In genomic region chr5:180314106-180314505, GRCh38 we compare ENCODE assay signal across 11 cellular contexts. TPM values are rescaled to one million over a fixed set of nuclear protein-coding genes. Genes with fewer than 3 reads are reported as not detected.
DNase-seq lines count a peak whose midpoint lies in the region; FAIRE-seq and TF ChIP-seq lines count a peak whose summit lies in the region.
"Had no signal": no experiment of that assay in that cellular context is flagged by ENCODE, and none has a peak within 500 bp of the region (broad histone marks: within the 10 kb centered on the region; RNA-seq: fewer than 3 reads in every experiment).

No MANE protein-coding gene starts in this region.

- H3K9ac ChIP-seq in SK-N-SH (peak overlapping the region; percentile 60), iPS-15b (ENCODE audit: low read depth, low read length) (peak overlapping the region; percentile 20)

- POLR2A ChIA-PET in AG04449 (lab: Yijun Ruan, JAX), result no interaction called here
- POLR2A ChIA-PET in SK-N-SH (lab: Yijun Ruan, JAX), result interaction anchor here (0.6 to 1.2 kb wide), 4 partner anchors 10 to 152 kb away, joined by 3 to 6 read pairs (median 4); partner anchors contain the start of gene GFPT2

- peaks cover 0 to 2% of the 10 kb centered on the region in 2 experiments; a peak in 1 of 4 replicates for H3K4me1 ChIP-seq in SK-N-SH (ENCODE audit: control insufficient read depth in 1 of 2, insufficient read depth in 2 of 2, low read depth in 1 of 2, low read length in 1 of 2)
- H3K4me1 ChIP-seq in iPS-15b (ENCODE audit: control insufficient read depth, insufficient read depth, low read length), result peaks cover 5% of the 10 kb centered on the region
- H3K4me1 ChIP-seq in suprapubic skin, result no peaks in the 10 kb centered on the region
- H3K4me1 ChIP-seq in small intestine (ENCODE audit: control insufficient read depth in 2 of 2, insufficient read depth in 1 of 2, low read depth in 1 of 2, low read length in 1 of 2), result no peaks in the 10 kb centered on the region
- H3K4me1 ChIP-seq: adrenal gland had no signal

- H3K27me3 ChIP-seq in SK-N-SH (ENCODE audit: insufficient read depth) (no peaks in the 10 kb centered on the region), iPS-15b (ENCODE audit: control insufficient read depth, insufficient read depth, low read length) (no peaks in the 10 kb centered on the region), suprapubic skin (no peaks in the 10 kb centered on the region), small intestine (ENCODE audit: control insufficient read depth in 2 of 2, insufficient read depth in 2 of 2, low read length in 2 of 2) (no peaks in the 10 kb centered on the region)
- H3K27me3 ChIP-seq: adrenal gland had no signal

- H3K9me2 ChIP-seq in SK-N-SH, result no peaks in the 10 kb centered on the region

- 40% methylated on average over 7 of the region's 7 CpGs for WGBS in SK-N-SH (ENCODE audit: low lambda C conversion rate)
- 59% methylated on average over 6 of the region's 7 CpGs for WGBS in suprapubic skin
- 47 to 76% (median 57%) methylated on average over 7 of the region's 7 CpGs for WGBS in small intestine, 3 donors

- TF ChIP-seq RAD21 in SK-N-SH (IDR thresholded peaks at IDR 0.05; ENCODE audit: low read length), result no peak

- CTCF ChIA-PET in AG04449 (lab: Yijun Ruan, JAX), result interaction anchor here (1.0 to 7.9 kb wide), 10 partner anchors 9 to 202 kb away, joined by 3 to 182 read pairs (median 18); partner anchors contain the start of gene MAPK9
- CTCF ChIA-PET in SK-N-SH (lab: Yijun Ruan, JAX), result interaction anchor here (0.6 to 4.6 kb wide), 9 partner anchors 9 to 160 kb away, joined by 3 to 131 read pairs (median 27); no protein-coding TSS in a partner anchor

- peak overlapping the region; percentile 79 for H3K4me2 ChIP-seq in SK-N-SH

- H3F3A ChIP-seq in SK-N-SH (replicated peaks; ENCODE audit: insufficient read depth), result no peaks in the 10 kb centered on the region

- no peak for TF ChIP-seq POLR2A in suprapubic skin (IDR thresholded peaks at IDR 0.05)

- peak overlapping the region; percentile 51 for H3K4me3 ChIP-seq in AG04449 (ENCODE audit: low read depth, low read length)
- H3K4me3 ChIP-seq in GM12864 (ENCODE audit: low read depth, low read length), result peak overlapping the region; percentile 53
- peak overlapping the region; percentile 59 for H3K4me3 ChIP-seq in SK-N-SH (ENCODE audit: low read depth in 2 of 2, low read length in 1 of 2)
- H3K4me3 ChIP-seq in iPS-15b (ENCODE audit: low read depth, low read length), result peak overlapping the region; percentile 36
- H3K4me3 ChIP-seq in suprapubic skin, result no peak overlapping the region
- peak overlapping the region in 1 of 2 donors; percentile 28 for H3K4me3 ChIP-seq in small intestine (ENCODE audit: low read depth in 1 of 2, low read length in 2 of 2)
- H3K4me3 ChIP-seq: adrenal gland had no signal

- TF ChIP-seq EP300 in SK-N-SH (IDR thresholded peaks at IDR 0.05; ENCODE audit: borderline replicate concordance in 1 of 2, low read depth in 1 of 2, low read length in 1 of 2) (no peak), suprapubic skin (IDR thresholded peaks at IDR 0.05) (no peak)

- H3K27ac ChIP-seq in SK-N-SH (ENCODE audit: low read depth in 2 of 2, low read length in 1 of 2) (peak overlapping the region in 1 of 2 experiments; percentile 76; a peak in 2 of 4 replicates), suprapubic skin (no peak overlapping the region), small intestine (ENCODE audit: low read depth in 1 of 2, low read length in 1 of 2) (no peak overlapping the region)

- H3K79me2 ChIP-seq in SK-N-SH (ENCODE audit: insufficient read depth), result no peaks in the 10 kb centered on the region

- no peaks in the 10 kb centered on the region for H3K36me3 ChIP-seq in SK-N-SH (replicated peaks in 1 of 2; ENCODE audit: control insufficient read depth in 1 of 2, insufficient read depth in 2 of 2, low read length in 1 of 2)
- peaks cover 43% of the 10 kb centered on the region for H3K36me3 ChIP-seq in iPS-15b (ENCODE audit: control insufficient read depth, insufficient read depth, low read length)
- H3K36me3 ChIP-seq in suprapubic skin, result peaks cover 17% of the 10 kb centered on the region
- no peaks in the 10 kb centered on the region for H3K36me3 ChIP-seq in small intestine (ENCODE audit: control insufficient read depth in 2 of 2, insufficient read depth in 2 of 2, low read length in 2 of 2)
- H3K36me3 ChIP-seq: adrenal gland had no signal

- FAIRE-seq in small intestine (lab: Jason Lieb, UNC), result no peak
- FAIRE-seq: endometrium, islet of Langerhans had no signal

- TF ChIP-seq CTCF in AG04449 (IDR thresholded peaks at IDR 0.05; ENCODE audit: insufficient read depth, low read length, missing control alignments) (no peak), GM12864 (IDR thresholded peaks at IDR 0.05; ENCODE audit: low read depth, low read length, missing control alignments) (no peak), SK-N-SH (IDR thresholded peaks at IDR 0.05) (no peak), GM13977 (IDR thresholded peaks at IDR 0.05; ENCODE audit: extremely low read depth, insufficient read depth, missing control alignments) (no peak), suprapubic skin (IDR thresholded peaks at IDR 0.05) (no peak)

- no peaks in the 10 kb centered on the region for H3K9me3 ChIP-seq in SK-N-SH
- no peaks in the 10 kb centered on the region for H3K9me3 ChIP-seq in iPS-15b (ENCODE audit: control insufficient read depth, insufficient read depth, low read length)
- H3K9me3 ChIP-seq in suprapubic skin, result no peaks in the 10 kb centered on the region
- no peaks in the 10 kb centered on the region for H3K9me3 ChIP-seq in small intestine (ENCODE audit: control insufficient read depth, low read depth)
- H3K9me3 ChIP-seq: adrenal gland had no signal

- DNase-seq in AG04449 (ENCODE audit: low read depth, low spot score), result no peak
- no peak for DNase-seq in GM12864 (ENCODE audit: low read depth)
- DNase-seq in SK-N-SH, result no peak
- no peak for DNase-seq in middle frontal gyrus (ENCODE audit: extremely low spot score, low spot score)
- DNase-seq in GM13977 (ENCODE audit: low spot score), result no peak
- no peak for DNase-seq in suprapubic skin (ENCODE audit: low spot score in 2 of 2)
- DNase-seq in small intestine, result no peak

- no peaks in the 10 kb centered on the region for H4K20me1 ChIP-seq in SK-N-SH (ENCODE audit: insufficient read depth)

- peak overlapping the region; percentile 87 for H2AFZ ChIP-seq in SK-N-SH (ENCODE audit: low read depth)

- in situ Hi-C loops in GM13977 (cut with MboI; ENCODE audit: low pct_unique_long_range_greater_than_20kb, low sequenced_read_pairs, unreplicated experiment), result no loop called here

TF ChIP-seq in SK-N-SH, 30 proteins besides CTCF, POLR2A, EP300 and RAD21:
- no peak for TF ChIP-seq TAF1 (IDR thresholded peaks at IDR 0.05; ENCODE audit: borderline replicate concordance, low read depth, low read length)
- no peak for TF ChIP-seq MEF2A (IDR thresholded peaks at IDR 0.05; ENCODE audit: borderline replicate concordance, low read depth)
TF ChIP-seq in SK-N-SH: peak in this region for 0.

RNA-seq across cellular contexts. Expression of gene MAPK9, which starts 22.2 kb away (rescaled TPM):
- polyA plus RNA-seq in SK-N-SH (2012; rRNA removed) (23.9 and 26.2 TPM in 2 replicates), small intestine (10 to 100 TPM; 13.2 to 18.4 (median 13.9) TPM)
- 30.9 and 34.3 TPM in 2 replicates for polyA plus RNA-seq in SK-N-SH (2012; cell fraction: cytosol; rRNA removed)
- 19.0 and 25.9 TPM in 2 replicates for polyA plus RNA-seq in SK-N-SH (2012; cell fraction: nucleus; rRNA removed)
- total RNA-seq in suprapubic skin, result 10 to 100 TPM; 17.6 to 21.8 (median 19.5) TPM

RNA-seq across cellular contexts. Expression of gene GFPT2, which starts 39.0 kb away (rescaled TPM):
- polyA plus RNA-seq in SK-N-SH (2012; rRNA removed) (8.1 and 8.9 TPM in 2 replicates), small intestine (1 to 10 TPM in 2 of 3 donors, under 1 TPM in 1; 0.54 to 4.5 (median 1.1) TPM)
- 7.2 and 8.7 TPM in 2 replicates for polyA plus RNA-seq in SK-N-SH (2012; cell fraction: cytosol; rRNA removed)
- 10.5 and 13.5 TPM in 2 replicates for polyA plus RNA-seq in SK-N-SH (2012; cell fraction: nucleus; rRNA removed)
- total RNA-seq in suprapubic skin, result 1 to 10 TPM; 2.9 to 6.9 (median 4.3) TPM
